Comparison of ENCODE assay signal across 1 cellular context in the genomic region with DNA sequence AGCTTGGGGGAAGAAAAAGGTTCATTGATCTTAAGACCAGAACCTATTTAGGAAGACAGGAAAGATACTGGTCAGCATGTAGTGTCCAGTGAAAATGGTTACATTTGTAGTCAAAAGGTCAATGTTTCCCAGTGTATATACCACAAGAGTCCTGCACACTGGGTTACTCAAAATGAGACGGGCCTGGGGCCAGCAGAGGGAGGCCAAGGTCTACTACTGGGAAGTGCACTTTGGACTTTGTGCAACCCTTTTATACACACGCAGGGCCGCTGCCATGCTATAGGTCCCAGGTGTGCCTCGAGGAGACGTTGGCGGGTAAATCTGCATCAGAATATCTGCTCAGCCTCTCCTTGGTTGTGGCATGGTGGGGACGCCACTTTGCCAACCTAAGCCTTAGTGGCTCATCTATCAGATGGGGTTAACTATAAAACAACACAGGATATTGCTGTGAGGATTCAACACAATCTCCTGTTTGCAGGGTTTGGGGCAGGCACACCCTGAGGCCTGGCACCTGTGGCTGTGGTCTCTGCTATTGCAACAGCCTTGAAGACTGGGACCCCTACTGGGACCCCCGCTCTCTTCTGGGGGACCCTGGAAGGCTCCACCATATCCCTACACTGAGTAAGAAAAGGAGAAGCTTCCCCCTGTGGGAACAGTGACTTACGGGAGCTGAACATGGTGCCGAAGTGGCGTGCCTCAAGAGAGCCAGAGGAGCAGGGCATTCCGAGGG.
TF ChIP-seq lines count a peak whose summit lies in the region.

No MANE protein-coding gene starts in this region.

TF ChIP-seq in GM23338, 12 proteins besides CTCF, POLR2A, EP300 and RAD21 (continued from another document):
- TF ChIP-seq ZNF462 (CRISPR knock-in tag; IDR thresholded peaks at IDR 0.05): no peak
- no peak for TF ChIP-seq REST (IDR thresholded peaks at IDR 0.05; ENCODE audit: unreplicated experiment)
